In the genomic region with DNA sequence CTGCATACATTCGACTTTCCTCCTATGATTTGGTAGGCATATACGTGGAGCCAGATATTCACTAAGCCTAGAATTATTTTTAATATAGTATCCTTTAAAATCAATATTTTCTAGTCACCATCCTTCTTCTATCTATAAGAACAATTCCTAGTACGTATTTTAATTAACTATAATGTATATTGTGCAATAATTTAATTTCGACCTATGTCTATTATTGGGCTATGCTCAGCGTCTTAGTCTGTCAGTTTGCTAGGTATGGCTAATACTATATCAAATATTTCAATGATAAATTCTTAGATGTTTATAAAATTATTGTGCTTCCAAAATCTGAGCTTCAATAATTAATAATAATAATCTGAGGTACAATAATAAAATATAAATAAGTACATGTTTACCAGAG, we compare ENCODE assay signal across 11 cellular contexts.
"Had no signal": no experiment of that assay in that cellular context is flagged by ENCODE, and none has a peak within 500 bp of the region (broad histone marks: within the 10 kb centered on the region; RNA-seq: fewer than 3 reads in every experiment).

No MANE protein-coding gene starts in this region.

- H3K9me3 Mint-ChIP-seq: GM23338, H9, HFFc6 had no signal

- H2AFZ ChIP-seq: GM23248, GM23338 had no signal

- FAIRE-seq: H1, H54 had no signal

- H3K27ac Mint-ChIP-seq: GM23338, H9 had no signal

- H3K36me3 ChIP-seq: HAP-1 had no signal

- H3K4me3 ChIP-seq: GM23248, GM23338, HAP-1 had no signal

- ATAC-seq: GM23338, HCT116 had no signal

- DNase-seq: GM23248, GOT3, H7, H9, HCEC 1CT, HFFc6 had no signal

- H3K27ac ChIP-seq: GM23248 had no signal

- H3K9me3 ChIP-seq: HAP-1 had no signal

- H3K4me1 ChIP-seq: HAP-1 had no signal

- H3K4me3 Mint-ChIP-seq: GM23338, H9 had no signal

- H3K9ac ChIP-seq: GM23248 had no signal

- H3K4me2 ChIP-seq: GM23338 had no signal
